Comparison of ENCODE assay signal across 33 cellular contexts in the genomic region with DNA sequence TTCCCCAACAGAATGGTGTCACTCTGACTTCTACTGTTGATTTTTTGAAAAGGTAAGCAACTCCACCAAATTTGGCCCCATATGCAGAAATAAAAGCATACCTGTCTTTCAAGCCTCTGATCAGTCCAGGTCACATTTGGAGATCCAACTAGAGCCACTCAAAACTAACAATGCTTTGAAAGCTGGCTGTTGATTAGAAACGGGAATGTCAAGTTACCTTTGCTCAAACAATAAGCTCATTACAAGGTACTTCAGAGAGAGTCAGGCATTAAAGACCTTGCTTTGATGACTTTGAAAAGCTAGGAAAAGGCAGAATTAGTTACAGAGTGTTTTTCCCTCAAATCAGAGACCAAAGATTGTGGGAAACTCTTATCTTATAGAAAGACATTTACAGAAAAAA. TPM values are rescaled to one million over a fixed set of nuclear protein-coding genes. Genes with fewer than 3 reads are reported as not detected.
"Had no signal": no experiment of that assay in that cellular context is flagged by ENCODE, and none has a peak within 500 bp of the region (broad histone marks: within the 10 kb centered on the region; RNA-seq: fewer than 3 reads in every experiment).

No MANE protein-coding gene starts in this region.

- H3K4me3 ChIP-seq: coronary artery, dorsolateral prefrontal cortex, esophagus squamous epithelium, gastrocnemius medialis, heart right ventricle, lower lobe of right lung, mucosa of descending colon had no signal

- H3K36me3 ChIP-seq: esophagus squamous epithelium, gastrocnemius medialis, heart right ventricle, lower lobe of right lung had no signal

- ATAC-seq: esophagus mucosa; gastrocnemius medialis; heart right ventricle; left colon; left lobe of liver; left ventricle myocardium superior; mucosa of descending colon; naive thymus-derived CD8-positive, alpha-beta T cell had no signal

- H3K9me3 ChIP-seq: esophagus squamous epithelium, gastrocnemius medialis, heart right ventricle, lower lobe of right lung, mucosa of descending colon had no signal

- FAIRE-seq: kidney had no signal

- H3K27ac ChIP-seq: coronary artery, dorsolateral prefrontal cortex, epithelial cell of prostate, esophagus squamous epithelium, gastrocnemius medialis, heart right ventricle, lower lobe of right lung had no signal

- H3K4me1 ChIP-seq: gastrocnemius medialis had no signal

- DNase-seq: dermis blood vessel endothelial cell; dorsolateral prefrontal cortex; effector CD4-positive, alpha-beta T cell; effector memory CD4-positive, alpha-beta T cell; erythroblast; esophagus squamous epithelium; foreskin fibroblast; foreskin melanocyte; gastrocnemius medialis; glutamatergic neuron; head of caudate nucleus; heart right ventricle; hypothalamus; immature natural killer cell; kidney; kidney glomerular epithelial cell; left colon; left ventricle myocardium superior; lower lobe of right lung; mesenchymal stem cell; mucosa of descending colon; naive B cell; naive thymus-derived CD8-positive, alpha-beta T cell had no signal

RNA-seq across cellular contexts. Expression of gene IHH, which starts 4.8 kb away (rescaled TPM):
- total RNA-seq: dermis blood vessel endothelial cell; glomerular endothelial cell; left ventricle myocardium superior; lung microvascular endothelial cell; myocyte; naive thymus-derived CD8-positive, alpha-beta T cell had no signal

RNA-seq across cellular contexts. Expression of gene CFAP65, which starts 24.2 kb away (rescaled TPM):
- total RNA-seq: dermis blood vessel endothelial cell; esophagus mucosa; glomerular endothelial cell; heart right ventricle; left ventricle myocardium superior; lower leg skin; lung microvascular endothelial cell; mesenteric fat pad; mesothelial cell of epicardium; naive thymus-derived CD8-positive, alpha-beta T cell had no signal
